ENCODE assay signal across 8 cellular contexts in the genomic region with DNA sequence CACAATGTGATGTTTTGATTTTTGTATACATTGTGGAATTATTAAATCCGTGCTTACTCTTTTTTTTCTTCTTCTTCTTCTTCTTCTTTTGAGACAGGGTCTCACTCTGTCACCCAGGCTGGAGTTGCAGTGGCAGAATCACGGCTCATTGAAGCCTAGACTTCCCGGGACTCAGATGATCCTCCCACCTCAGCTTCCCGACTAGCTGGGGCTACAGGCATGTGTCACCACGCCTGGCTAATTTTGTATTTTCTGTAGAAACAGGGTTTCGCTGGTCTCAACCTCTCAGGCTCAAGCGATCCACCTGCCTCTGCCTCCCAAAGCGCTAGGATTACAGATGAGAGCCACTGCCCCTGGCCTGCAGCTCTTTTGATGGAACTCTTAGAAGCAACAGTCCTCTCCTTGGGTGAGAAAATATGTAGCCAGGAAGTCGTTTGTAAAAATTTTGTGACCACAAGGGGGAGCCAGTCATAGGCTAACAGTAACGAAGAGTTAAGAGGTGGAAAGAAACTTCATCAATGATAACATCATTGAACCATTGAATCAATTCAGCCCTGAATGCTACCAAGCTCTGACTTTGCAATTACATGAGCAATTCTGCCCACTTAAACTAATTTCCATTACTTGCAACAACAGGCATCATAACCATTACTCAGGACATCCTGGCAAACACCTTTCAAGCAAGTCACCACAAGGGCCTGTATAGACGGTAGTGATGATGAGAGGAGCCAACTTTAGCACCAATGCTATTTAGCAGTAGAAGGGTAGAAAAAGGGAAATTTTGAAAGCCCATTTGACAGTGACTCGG. TPM values are rescaled to one million over a fixed set of nuclear protein-coding genes. Genes with fewer than 3 reads are reported as not detected.
DNase-seq lines count a peak whose midpoint lies in the region; ATAC-seq and TF ChIP-seq lines count a peak whose summit lies in the region.

No MANE protein-coding gene starts in this region.

- H3K9me3 Mint-ChIP-seq in naive B cell: no peaks in the 10 kb centered on the region

- no peaks in the 10 kb centered on the region for H3K9me3 ChIP-seq in thymus (ENCODE audit: control insufficient read depth)

- H3K4me3 ChIP-seq in epithelial cell of esophagus (ENCODE audit: low read length) (no peak overlapping the region), thymus (ENCODE audit: low read length) (no peak overlapping the region)

- no peaks in the 10 kb centered on the region for H3K27me3 Mint-ChIP-seq in naive B cell

- H3K36me3 ChIP-seq in thymus (ENCODE audit: control insufficient read depth, insufficient read depth): no peaks in the 10 kb centered on the region

- peak; percentile 14 for DNase-seq in NCI-H1436 (lab: John Stamatoyannopoulos, UW)
- no peak for DNase-seq in NCI-H1436 treated with DMSO at 0.1 percent for 48 hours (lab: John Stamatoyannopoulos, UW)
- DNase-seq in NCI-H82 (lab: John Stamatoyannopoulos, UW): peak; percentile 78
- DNase-seq in activated CD8-positive, alpha-beta memory T cell treated with anti-CD3 and anti-CD28 coated beads for 24 hours: peak; percentile 76
- DNase-seq in epithelial cell of esophagus (ENCODE audit: low read depth): peak; percentile 80
- DNase-seq in naive B cell: peak; percentile 73

- H3K36me3 Mint-ChIP-seq in naive B cell: no peaks in the 10 kb centered on the region

- peak overlapping the region in 1 of 8 donors; percentile 51 for H3K4me3 Mint-ChIP-seq in naive B cell

- 74% methylated on average over 12 of the region's 12 CpGs for WGBS in thymus

- TF ChIP-seq CTCF in epithelial cell of esophagus (IDR thresholded peaks at IDR 0.05; ENCODE audit: insufficient read depth, low read depth, low read length, missing control alignments): peak; percentile 69

- H3K4me1 Mint-ChIP-seq in naive B cell: peaks cover 12 to 29% (median 18%) of the 10 kb centered on the region in 3 donors

- H3K27ac ChIP-seq in thymus (ENCODE audit: low read depth): peak overlapping the region; percentile 46

- H3K4me1 ChIP-seq in thymus (ENCODE audit: control insufficient read depth, insufficient read depth, low read length): peaks cover 26% of the 10 kb centered on the region

- H3K27ac Mint-ChIP-seq in naive B cell: peak overlapping the region; percentile 49 to 91 (median 60)

- H3K27me3 ChIP-seq in thymus (ENCODE audit: control insufficient read depth, insufficient read depth): no peaks in the 10 kb centered on the region

- ATAC-seq in HG02798 (IDR thresholded peaks at IDR 0.05; ENCODE audit: poor library complexity, unreplicated experiment): peak; percentile 66
- peak; percentile 61 to 75 for ATAC-seq in naive B cell (ENCODE audit: low read depth in 2 of 2)

RNA-seq across cellular contexts. Expression of gene CMTM7, which starts 16.7 kb away (rescaled TPM):
- 100 to 1,000 TPM in 2 of 6 donors, 10 to 100 TPM in 4; 56.8 to 116 (median 73.3) TPM for polyA plus RNA-seq in naive B cell (ENCODE audit: low read depth in 6 of 6)
- polyA plus RNA-seq in thymus: 45.7 TPM
